ENCODE assay signal across 13 cellular contexts in the genomic region with DNA sequence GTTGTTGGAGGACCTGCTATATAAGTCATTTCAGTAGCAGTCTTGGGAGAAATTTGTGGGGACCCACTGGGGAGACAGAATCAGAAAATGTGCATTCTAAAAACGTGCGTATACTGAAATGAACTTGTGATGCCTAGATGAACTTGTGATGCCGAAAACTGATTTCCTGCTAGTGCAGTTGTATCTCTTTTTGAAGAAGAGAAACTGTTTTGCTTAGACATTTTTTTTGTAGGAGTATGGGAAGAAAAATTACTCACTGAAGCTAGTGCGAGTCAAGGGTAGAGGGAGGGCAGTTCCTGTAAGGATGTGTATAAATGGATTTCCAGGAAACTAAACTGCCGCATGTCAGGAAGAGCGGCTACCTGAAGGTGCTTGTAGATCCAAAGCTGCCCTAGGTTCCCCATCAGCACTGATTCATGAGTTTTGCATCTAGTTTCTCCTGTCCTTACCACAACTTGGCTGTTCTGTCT. TPM values are rescaled to one million over a fixed set of nuclear protein-coding genes. Genes with fewer than 3 reads are reported as not detected.
DNase-seq lines count a peak whose midpoint lies in the region; ATAC-seq and TF ChIP-seq lines count a peak whose summit lies in the region.
"Had no signal": no experiment of that assay in that cellular context is flagged by ENCODE, and none has a peak within 500 bp of the region (broad histone marks: within the 10 kb centered on the region; RNA-seq: fewer than 3 reads in every experiment).

No MANE protein-coding gene starts in this region.

- TF ChIP-seq POLR2A in prostate gland (IDR thresholded peaks at IDR 0.05): no peak

- H3K4me3 ChIP-seq in AG04450 (ENCODE audit: low read depth, low read length): peak overlapping the region; percentile 5; the same call in 1 of the 2 replicates
- H3K4me3 ChIP-seq in lung: no peak overlapping the region
- H3K4me3 ChIP-seq in prostate gland: no peak overlapping the region
- no peak overlapping the region for H3K4me3 ChIP-seq in brain microvascular endothelial cell (ENCODE audit: low read depth, low read length)
- H3K4me3 ChIP-seq: Peyer's patch, transverse colon had no signal

- H3K27me3 ChIP-seq in AG04450 (ENCODE audit: control insufficient read depth, insufficient read depth, low read length) (no peaks in the 10 kb centered on the region), lung (ENCODE audit: control insufficient read depth, insufficient read depth) (no peaks in the 10 kb centered on the region), prostate gland (replicated peaks; ENCODE audit: insufficient read depth) (no peaks in the 10 kb centered on the region), brain microvascular endothelial cell (replicated peaks) (no peaks in the 10 kb centered on the region)
- H3K27me3 ChIP-seq: Peyer's patch, transverse colon had no signal

- CTCF ChIA-PET in AG04450 (lab: Charles Lee): no interaction called here

- peaks cover 79% of the 10 kb centered on the region for H3K36me3 Mint-ChIP-seq in activated T-helper 2 cell treated with anti-CD3 and anti-CD28 coated beads, Interferon-gamma antibody, Interleukin-2, Interleukin-4, amounts not matched to agents 10 μg/mL and 5 μg/mL and 100 μg/mL, durations not matched to agents 14 hours and 24 hours and 36 hours (ENCODE audit: low read depth)

- WGBS in lung, 2 donors: 37 to 45% methylated on average over 6 of the region's 6 CpGs
- WGBS in prostate gland: 79% methylated on average over 6 of the region's 6 CpGs

- H3K4me1 ChIP-seq in lung (ENCODE audit: control insufficient read depth in 2 of 2, insufficient read depth in 2 of 2, low read length in 2 of 2) (peaks cover 0 to 3% of the 10 kb centered on the region in 2 donors), prostate gland (replicated peaks) (no peaks in the 10 kb centered on the region)
- H3K4me1 ChIP-seq: Peyer's patch had no signal

- H3K36me3 ChIP-seq in lung (ENCODE audit: control insufficient read depth in 2 of 2, insufficient read depth in 2 of 2, low read length in 2 of 2) (no peaks in the 10 kb centered on the region), prostate gland (no peaks in the 10 kb centered on the region), brain microvascular endothelial cell (replicated peaks) (peaks cover 3% of the 10 kb centered on the region)
- H3K36me3 ChIP-seq: Peyer's patch, transverse colon had no signal

- H3K9me3 ChIP-seq in AG04450 (ENCODE audit: control insufficient read depth, insufficient read depth, low read length): no peaks in the 10 kb centered on the region
- H3K9me3 ChIP-seq in lung (ENCODE audit: control insufficient read depth in 2 of 2, insufficient read depth in 1 of 2, low read length in 1 of 2): no peaks in the 10 kb centered on the region
- H3K9me3 ChIP-seq in prostate gland: no peaks in the 10 kb centered on the region
- H3K9me3 ChIP-seq: Peyer's patch, transverse colon had no signal

- H3K27me3 Mint-ChIP-seq in activated T-helper 2 cell treated with anti-CD3 and anti-CD28 coated beads, Interferon-gamma antibody, Interleukin-2, Interleukin-4, amounts not matched to agents 10 μg/mL and 5 μg/mL and 100 μg/mL, durations not matched to agents 14 hours and 24 hours and 36 hours (ENCODE audit: low read depth): no peaks in the 10 kb centered on the region

- intact Hi-C loops in activated T-helper 2 cell treated with anti-CD3 and anti-CD28 coated beads, Interferon-gamma antibody, Interleukin-2, Interleukin-4, amounts not matched to agents 10 μg/mL and 5 μg/mL and 100 μg/mL, durations not matched to agents 14 hours and 24 hours and 36 hours (cut with micrococcal nuclease): loop anchor here (2.0 kb wide), 2 partner anchors 20 kb away; no protein-coding TSS in a partner anchor
- intact Hi-C loops in prostate gland (cut with DNase I): no loop called here

- POLR2A ChIA-PET in AG04450 (lab: Yijun Ruan, JAX): no interaction called here

- H3K27ac Mint-ChIP-seq in activated T-helper 2 cell treated with anti-CD3 and anti-CD28 coated beads, Interferon-gamma antibody, Interleukin-2, Interleukin-4, amounts not matched to agents 10 μg/mL and 5 μg/mL and 100 μg/mL, durations not matched to agents 14 hours and 24 hours and 36 hours: peak overlapping the region; percentile 91

- ATAC-seq in GM21723 (IDR thresholded peaks at IDR 0.05; ENCODE audit: unreplicated experiment) (peak; percentile 51), lung (ENCODE audit: insufficient read depth, low FRiP score) (peak; percentile 16)
- ATAC-seq: sciatic nerve had no signal

- H3K4me3 Mint-ChIP-seq in activated T-helper 2 cell treated with anti-CD3 and anti-CD28 coated beads, Interferon-gamma antibody, Interleukin-2, Interleukin-4, amounts not matched to agents 10 μg/mL and 5 μg/mL and 100 μg/mL, durations not matched to agents 14 hours and 24 hours and 36 hours (ENCODE audit: low read depth): peak overlapping the region; percentile 70

- no peak overlapping the region for H3K27ac ChIP-seq in AG04450 (ENCODE audit: low read depth, low read length)
- H3K27ac ChIP-seq in lung (ENCODE audit: low read depth in 1 of 2, low read length in 1 of 2): peak overlapping the region in 1 of 2 donors; percentile 48
- H3K27ac ChIP-seq in prostate gland: no peak overlapping the region
- H3K27ac ChIP-seq in brain microvascular endothelial cell: no peak overlapping the region

- no peak for TF ChIP-seq CTCF in AG04450 (IDR thresholded peaks at IDR 0.05; ENCODE audit: low read depth, low read length)
- no peak for TF ChIP-seq CTCF in lung (IDR thresholded peaks at IDR 0.05; ENCODE audit: control extremely low read depth, extremely low read depth)
- no peak for TF ChIP-seq CTCF in prostate gland (IDR thresholded peaks at IDR 0.05)
- TF ChIP-seq CTCF in brain microvascular endothelial cell (IDR thresholded peaks at IDR 0.05; ENCODE audit: low read depth, low read length, missing control alignments): no peak

- in situ Hi-C loops in brain microvascular endothelial cell (cut with HindIII; ENCODE audit: low pct_ligation_motif_present, low sequenced_read_pairs): no loop called here

- H3K9me3 Mint-ChIP-seq in activated T-helper 2 cell treated with anti-CD3 and anti-CD28 coated beads, Interferon-gamma antibody, Interleukin-2, Interleukin-4, amounts not matched to agents 10 μg/mL and 5 μg/mL and 100 μg/mL, durations not matched to agents 14 hours and 24 hours and 36 hours: no peaks in the 10 kb centered on the region

- DNase-seq in AG04450 (ENCODE audit: low read depth, low spot score) (no peak), lung (ENCODE audit: low spot score) (no peak), NCI-H2171 (lab: John Stamatoyannopoulos, UW) (no peak), prostate gland (ENCODE audit: low spot score) (no peak), DMS79 (lab: John Stamatoyannopoulos, UW) (no peak), brain microvascular endothelial cell (no peak)
- DNase-seq in activated T-helper 2 cell treated with anti-CD3 and anti-CD28 coated beads, Interferon-gamma antibody, Interleukin-2, Interleukin-4, amounts not matched to agents 10 μg/mL and 5 μg/mL and 100 μg/mL, durations not matched to agents 14 hours and 24 hours and 36 hours (ENCODE audit: low spot score): no peak
- DNase-seq: glutamatergic neuron, Peyer's patch, transverse colon had no signal

- peaks cover 40% of the 10 kb centered on the region for H3K4me1 Mint-ChIP-seq in activated T-helper 2 cell treated with anti-CD3 and anti-CD28 coated beads, Interferon-gamma antibody, Interleukin-2, Interleukin-4, amounts not matched to agents 10 μg/mL and 5 μg/mL and 100 μg/mL, durations not matched to agents 14 hours and 24 hours and 36 hours (ENCODE audit: low read depth)

RNA-seq across cellular contexts. Expression of a gene that starts 25.4 kb away (rescaled TPM):
- 3.0 and 3.4 TPM in 2 replicates for polyA plus RNA-seq in AG04450 (2011; rRNA removed)
- 2.5 and 2.6 TPM in 2 replicates for polyA minus RNA-seq in AG04450 (2011; rRNA and poly(A)+ RNA removed)
- 60.3 and 63.3 TPM in 2 replicates for total RNA-seq in activated T-helper 2 cell treated with anti-CD3 and anti-CD28 coated beads, Interferon-gamma antibody, Interleukin-2, Interleukin-4, amounts not matched to agents 10 μg/mL and 5 μg/mL and 100 μg/mL, durations not matched to agents 14 hours and 24 hours and 36 hours
- total RNA-seq in lung: 10 to 100 TPM in 1 of 2 donors, 1 to 10 TPM in 1; 4.6 to 21.6 TPM
- polyA plus RNA-seq in lung: 1 to 10 TPM; 5.7 to 6.4 TPM
- total RNA-seq in prostate gland: 1 to 10 TPM; 5.2 to 6.3 TPM
- total RNA-seq: HT1080 had no signal
